Comparison of ENCODE assay signal across 31 cellular contexts in the genomic region with DNA sequence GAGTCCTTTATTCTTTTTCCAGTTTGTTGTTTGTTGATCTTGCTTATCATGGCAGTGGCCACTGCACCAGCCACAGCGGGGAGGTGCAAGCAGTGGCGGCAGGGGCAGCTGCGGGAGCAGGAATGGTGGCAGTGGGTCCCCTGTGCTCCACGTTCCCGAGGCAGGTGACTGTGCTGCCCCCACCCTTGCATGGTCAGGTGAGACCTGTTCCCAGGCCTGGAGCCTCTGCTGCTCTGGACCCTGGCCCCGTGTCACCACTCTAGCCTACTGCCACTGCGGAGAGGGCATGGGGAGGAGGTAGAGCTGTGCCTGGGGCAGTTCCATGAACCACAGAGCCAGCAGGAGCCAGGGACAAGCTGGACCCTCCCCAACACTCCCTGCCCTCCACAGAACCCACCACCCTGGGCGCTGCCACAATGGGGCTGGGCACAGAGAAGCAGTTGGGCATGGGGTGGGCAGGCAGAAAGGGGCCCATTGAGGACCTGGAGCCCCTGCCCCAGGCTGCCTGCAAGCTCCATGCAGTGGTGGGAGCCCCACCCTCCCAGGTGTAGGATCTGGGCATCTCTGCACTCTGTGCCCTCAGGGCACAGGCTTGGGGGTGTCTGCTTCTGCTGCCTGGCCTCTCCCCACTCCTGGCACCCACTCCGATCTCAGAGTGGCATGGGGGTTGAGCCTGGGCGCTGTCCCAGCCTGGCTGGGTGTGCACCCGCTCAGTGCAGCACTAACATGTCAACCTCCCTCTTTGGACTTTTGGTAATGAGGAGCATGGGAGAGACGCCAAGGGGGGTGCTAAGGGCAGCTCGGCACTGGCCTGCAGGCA.
"Had no signal": no experiment of that assay in that cellular context is flagged by ENCODE, and none has a peak within 500 bp of the region (broad histone marks: within the 10 kb centered on the region; RNA-seq: fewer than 3 reads in every experiment).

No MANE protein-coding gene starts in this region.

- H3K4me1 Mint-ChIP-seq: activated B cell treated with CpG ODN at 0.5 μM for 24 hours, memory B cell, nephron, T-cell had no signal

- DNase-seq: activated B cell treated with CpG ODN at 0.5 μM for 24 hours; activated CD4-positive, alpha-beta T cell treated with anti-CD3 and anti-CD28 coated beads, Interleukin-2, amount 50 U/mL, for 1 hour; activated CD8-positive, alpha-beta T cell treated with anti-CD3 and anti-CD28 coated beads, Interleukin-2, amount 10 ng/mL, durations not matched to agents 7 days and 5 days; activated effector memory CD4-positive, alpha-beta T cell treated with Interleukin-2 at 50 U/mL for 16 hours; activated naive CD4-positive, alpha-beta T cell treated with anti-CD3 and anti-CD28 coated beads for 36 hours; activated T-cell treated with anti-CD3 and anti-CD28 coated beads for 4 hours; amniotic stem cell; brain microvascular endothelial cell; effector memory CD4-positive, alpha-beta T cell; erythroblast; left cardiac atrium; ovary; retina; stimulated activated CD4-positive, alpha-beta T cell treated with anti-CD3 and anti-CD28 coated beads, Interleukin-15, amount 100 ng/mL, for 24 hours; stimulated activated CD4-positive, alpha-beta T cell treated with anti-CD3 and anti-CD28 coated beads, Interleukin-2, amount 100 ng/mL, for 24 hours; stimulated activated naive CD4-positive, alpha-beta T cell treated with Interleukin-2 at 50 U/mL for 16 hours; T-cell; testis; trophoblast cell; uterus had no signal

- H3K4me2 ChIP-seq: hepatocyte, smooth muscle cell had no signal

- H3K27ac Mint-ChIP-seq: activated B cell treated with CpG ODN at 0.5 μM for 24 hours; activated CD8-positive, alpha-beta T cell treated with anti-CD3 and anti-CD28 coated beads, Interleukin-2, amount 10 ng/mL, durations not matched to agents 7 days and 5 days; activated naive CD4-positive, alpha-beta T cell treated with anti-CD3 and anti-CD28 coated beads for 36 hours; memory B cell; nephron; T-cell; T-helper 2 cell treated with Interferon-gamma antibody and Interleukin-4, amounts not matched to agents 5 μg/mL and 100 μg/mL, for 36 hours had no signal

- H3K79me2 ChIP-seq: hepatocyte had no signal

- H3K36me3 Mint-ChIP-seq: T-cell had no signal

- ATAC-seq: activated CD8-positive, alpha-beta T cell treated with anti-CD3 and anti-CD28 coated beads, Interleukin-2, amount 10 ng/mL, durations not matched to agents 7 days and 5 days; gastroesophageal sphincter; T-cell had no signal

- FAIRE-seq: astrocyte, keratinocyte had no signal

- H3K9me3 Mint-ChIP-seq: T-cell had no signal

- H3K4me3 ChIP-seq: coronary artery, dorsolateral prefrontal cortex, gastroesophageal sphincter, hepatocyte, ovary, prostate gland, smooth muscle cell, testis, uterus had no signal

- H3K4me1 ChIP-seq: gastroesophageal sphincter, prostate gland, testis, uterus had no signal

- H3K27ac ChIP-seq: brain microvascular endothelial cell, coronary artery, gastroesophageal sphincter, hepatocyte, ovary, prostate gland, testis, uterus had no signal

- H3K9me3 ChIP-seq: gastroesophageal sphincter, prostate gland, testis, uterus had no signal

- H3K27me3 ChIP-seq: brain microvascular endothelial cell, dorsolateral prefrontal cortex, gastroesophageal sphincter, hepatocyte, ovary, testis, uterus had no signal

- H2AFZ ChIP-seq: hepatocyte had no signal

- H3K4me3 Mint-ChIP-seq: activated B cell treated with CpG ODN at 0.5 μM for 24 hours; activated CD8-positive, alpha-beta T cell treated with anti-CD3 and anti-CD28 coated beads, Interleukin-2, amount 10 ng/mL, durations not matched to agents 7 days and 5 days; activated naive CD4-positive, alpha-beta T cell treated with anti-CD3 and anti-CD28 coated beads for 36 hours; memory B cell; nephron; T-cell; T-helper 2 cell treated with Interferon-gamma antibody and Interleukin-4, amounts not matched to agents 5 μg/mL and 100 μg/mL, for 36 hours had no signal

- H3K36me3 ChIP-seq: brain microvascular endothelial cell, ovary, prostate gland, uterus had no signal

- H3K27me3 Mint-ChIP-seq: activated B cell treated with CpG ODN at 0.5 μM for 24 hours, memory B cell, T-cell had no signal
